8 cellular contexts compared by ENCODE assay signal in genomic region chrX:129522184-129523059, GRCh38. TPM values are rescaled to one million over a fixed set of nuclear protein-coding genes. Genes with fewer than 3 reads are reported as not detected.
DNase-seq lines count a peak whose midpoint lies in the region; ATAC-seq and TF ChIP-seq lines count a peak whose summit lies in the region.

No MANE protein-coding gene starts in this region.

- no peak overlapping the region for H3K27ac ChIP-seq in CD4-positive, alpha-beta memory T cell (ENCODE audit: low read depth, low read length)
- H3K27ac ChIP-seq in PC-9, result peak overlapping the region; percentile 52
- H3K27ac ChIP-seq in cingulate gyrus (ENCODE audit: low read depth, low read length), result peak overlapping the region; percentile 88

- peaks cover 0 to 6% (median 1%) of the 10 kb centered on the region in 4 donors for H3K4me1 Mint-ChIP-seq in CD4-positive, alpha-beta memory T cell

- peaks cover 44% of the 10 kb centered on the region for H3K79me2 ChIP-seq in PC-9 (ENCODE audit: low read depth)

- no peak for DNase-seq in CD4-positive, alpha-beta memory T cell
- DNase-seq in PC-9 (peak; percentile 79 to 88), kidney tubule cell (ENCODE audit: low spot score) (peak; percentile 29), T-helper 9 cell (no peak)
- DNase-seq in stimulated activated CD8-positive, alpha-beta memory T cell treated with anti-CD3 and anti-CD28 coated beads, Interleukin-4, amount 100 ng/mL, for 48 hours, result peak; percentile 22

- H3K4me2 ChIP-seq in PC-9, result peak overlapping the region; percentile 99

- peaks cover 9% of the 10 kb centered on the region for H4K20me1 ChIP-seq in PC-9 (ENCODE audit: insufficient read depth)

- H3K27me3 Mint-ChIP-seq in CD4-positive, alpha-beta memory T cell, result peaks cover 0 to 2% of the 10 kb centered on the region in 2 donors

- peaks cover 6% of the 10 kb centered on the region; the same call in 1 of the 2 replicates for H3F3A ChIP-seq in PC-9 (ENCODE audit: insufficient read depth, low read depth)

- peaks cover 7% of the 10 kb centered on the region for H3K4me1 ChIP-seq in CD4-positive, alpha-beta memory T cell (ENCODE audit: insufficient read depth, low read length)
- H3K4me1 ChIP-seq in PC-9 (replicated peaks; ENCODE audit: insufficient read depth), result peaks cover 9% of the 10 kb centered on the region

- TSS peak; percentile 76 for BruUV-seq in PC-9 (replicated peaks; lab: Mats Ljungman, UMichigan)

- no peaks in the 10 kb centered on the region for H3K9me3 ChIP-seq in CD4-positive, alpha-beta memory T cell (ENCODE audit: control insufficient read depth in 1 of 2, low read length in 2 of 2)
- H3K9me3 ChIP-seq in PC-9 (ENCODE audit: insufficient read depth, low read depth), result no peaks in the 10 kb centered on the region; the same call in 1 of the 2 replicates

- H3K9me2 ChIP-seq in PC-9 (ENCODE audit: insufficient read depth), result no peaks in the 10 kb centered on the region

- H3K4me3 Mint-ChIP-seq in CD4-positive, alpha-beta memory T cell, result peak overlapping the region; percentile 82 to 89 (median 86)

- TF ChIP-seq CTCF in PC-9 (conservative IDR thresholded peaks at IDR 0.05), result peak; percentile 35; the same call in 1 of the 2 replicates

- CTCF ChIA-PET in CD4-positive, alpha-beta memory T cell (lab: Charles Lee; ENCODE audit: partially characterized antibody), result no interaction called here
- CTCF ChIA-PET in PC-9 (lab: Charles Lee), result interaction anchor here (0.6 to 0.7 kb wide), 6 partner anchors 12 to 651 kb away, joined by 3 to 8 read pairs (median 4); no protein-coding TSS in a partner anchor

- peak; percentile 68 for ATAC-seq in HG03432 (IDR thresholded peaks at IDR 0.05; ENCODE audit: unreplicated experiment)
- no peak for ATAC-seq in GM21526 (IDR thresholded peaks at IDR 0.05; ENCODE audit: low FRiP score, unreplicated experiment)

- H3K27ac Mint-ChIP-seq in CD4-positive, alpha-beta memory T cell, result peak overlapping the region in 3 of 7 donors; percentile 67 to 74 (median 68)

- peaks cover 0 to 2% of the 10 kb centered on the region in 2 donors for H3K36me3 Mint-ChIP-seq in CD4-positive, alpha-beta memory T cell

- POLR2A ChIA-PET in CD4-positive, alpha-beta memory T cell (lab: Charles Lee; ENCODE audit: partially characterized antibody), result no interaction called here
- POLR2A ChIA-PET in PC-9 (lab: Charles Lee; ENCODE audit: unreplicated experiment), result interaction anchor here (0.6 to 0.7 kb wide), 4 partner anchors 27 to 1308 kb away, joined by 4 to 16 read pairs (median 12); no protein-coding TSS in a partner anchor

- no peaks in the 10 kb centered on the region for H3K27me3 ChIP-seq in CD4-positive, alpha-beta memory T cell (ENCODE audit: insufficient read depth, low read length)
- no peaks in the 10 kb centered on the region for H3K27me3 ChIP-seq in PC-9 (ENCODE audit: insufficient read depth, low read depth)

- intact Hi-C loops in CD4-positive, alpha-beta memory T cell (cut with micrococcal nuclease), result loop anchor here (2.0 kb wide), 1 partner anchor 18 kb away; the partner anchor contains the start of gene OCRL
- intact Hi-C loops in PC-9 (cut with micrococcal nuclease; ENCODE audit: unreplicated experiment), result loop anchor here (1.0 kb wide), 1 partner anchor 18 kb away; the partner anchor contains the start of gene OCRL

- H3K9me3 Mint-ChIP-seq in CD4-positive, alpha-beta memory T cell, result no peaks in the 10 kb centered on the region

- H3K36me3 ChIP-seq in CD4-positive, alpha-beta memory T cell (ENCODE audit: insufficient read depth, low read length), result no peaks in the 10 kb centered on the region
- H3K36me3 ChIP-seq in PC-9 (ENCODE audit: low read depth), result no peaks in the 10 kb centered on the region

- peak overlapping the region; percentile 96 for H2AFZ ChIP-seq in PC-9

- peak overlapping the region in 1 of 2 donors; percentile 41 for H3K4me3 ChIP-seq in CD4-positive, alpha-beta memory T cell (ENCODE audit: low read length in 2 of 2)
- peak overlapping the region; percentile 94 for H3K4me3 ChIP-seq in PC-9

RNA-seq across cellular contexts. Expression of gene SMARCA1, which starts 0.9 kb away (rescaled TPM):
- under 1 TPM; 0.26 to 0.39 TPM for total RNA-seq in CD4-positive, alpha-beta memory T cell
- polyA plus RNA-seq in CD4-positive, alpha-beta memory T cell, result under 1 TPM; 0.16 to 0.52 TPM
- 88.5 and 92.6 TPM in 2 replicates for total RNA-seq in PC-9 (2021)

RNA-seq across cellular contexts. Expression of gene OCRL, which starts 17.6 kb away (rescaled TPM):
- total RNA-seq in CD4-positive, alpha-beta memory T cell, result 1 to 10 TPM; 2.0 to 2.4 TPM
- polyA plus RNA-seq in CD4-positive, alpha-beta memory T cell, result under 1 TPM in 1 of 2 donors, not detected in 1; 0.99 TPM
- 40.3 and 41.4 TPM in 2 replicates for total RNA-seq in PC-9 (2021)

Comparison
In these comparisons a context has a peak if more than half of its experiments do, and no peak if none do; other contexts are left out.
1. DNase-seq: peak in PC-9 (2 of 2), kidney tubule cell (single experiment) and stimulated activated CD8-positive, alpha-beta memory T cell treated with anti-CD3 and anti-CD28 coated beads, Interleukin-4, amount 100 ng/mL, for 48 hours (single experiment); none in CD4-positive, alpha-beta memory T cell (0 of 5) and T-helper 9 cell (single experiment).
2. RNA of gene SMARCA1, which starts 0.9 kb away (total RNA-seq): 88.5 to 92.6 TPM in PC-9; 0.26 to 0.39 TPM in CD4-positive, alpha-beta memory T cell; every median in the first group is over 10 times any median in the second.
3. RNA of gene OCRL, which starts 17.6 kb away (total RNA-seq): 40.3 to 41.4 TPM in PC-9; 2.0 to 2.4 TPM in CD4-positive, alpha-beta memory T cell; every median in the first group is over 10 times any median in the second.